Comparison of ENCODE assay signal across 17 cellular contexts in genomic region chr2:36547906-36548305, GRCh38. TPM values are rescaled to one million over a fixed set of nuclear protein-coding genes. Genes with fewer than 3 reads are reported as not detected.
DNase-seq lines count a peak whose midpoint lies in the region; ATAC-seq, FAIRE-seq and TF ChIP-seq lines count a peak whose summit lies in the region.
"Had no signal": no experiment of that assay in that cellular context is flagged by ENCODE, and none has a peak within 500 bp of the region (broad histone marks: within the 10 kb centered on the region; RNA-seq: fewer than 3 reads in every experiment).

No MANE protein-coding gene starts in this region.

- no CpG with 5 or more reads among the region's 3 CpGs for WGBS in trophoblast cell (ENCODE audit: extremely low coverage, insufficient coverage, insufficient read length)

- H3K27ac Mint-ChIP-seq in endothelial cell (ENCODE audit: unreplicated experiment): peak overlapping the region; percentile 17
- H3K27ac Mint-ChIP-seq: B cell had no signal

- H3K9me3 Mint-ChIP-seq in endothelial cell (ENCODE audit: unreplicated experiment): no peaks in the 10 kb centered on the region

- H2BK12ac ChIP-seq in trophoblast cell (ENCODE audit: low read length): peak overlapping the region; percentile 54

- peak overlapping the region; percentile 77 for H2AK5ac ChIP-seq in trophoblast cell (ENCODE audit: low read length)

- no peak for TF ChIP-seq CTCF in endothelial cell (IDR thresholded peaks at IDR 0.05; ENCODE audit: unreplicated experiment)

- H3K27me3 Mint-ChIP-seq in endothelial cell (ENCODE audit: unreplicated experiment): peaks cover 7% of the 10 kb centered on the region
- H3K27me3 Mint-ChIP-seq: B cell had no signal

- H3K36me3 ChIP-seq in trophoblast cell (ENCODE audit: control insufficient read depth in 1 of 2, insufficient read depth in 2 of 2, low read length in 2 of 2): peaks cover 2 to 13% of the 10 kb centered on the region in 2 experiments

- no peak overlapping the region for H2AFZ ChIP-seq in trophoblast cell (ENCODE audit: insufficient read depth, low read length, poor library complexity)

- peaks cover 66% of the 10 kb centered on the region for H3K36me3 Mint-ChIP-seq in endothelial cell (ENCODE audit: low read depth, unreplicated experiment)

- no peaks in the 10 kb centered on the region for H3K79me2 ChIP-seq in trophoblast cell (ENCODE audit: control insufficient read depth, insufficient read depth, low read length, poor library complexity)

- peak; percentile 65 for FAIRE-seq in G401.6 (lab: Jason Lieb, UNC)
- FAIRE-seq in HTR-8/SVneo (lab: Jason Lieb, UNC): peak; percentile 46
- FAIRE-seq: GM12878 had no signal

- H3K4me3 ChIP-seq in trophoblast cell (ENCODE audit: low read depth, low read length): no peak overlapping the region
- H3K4me3 ChIP-seq: GM12878 had no signal

- H2BK120ac ChIP-seq in trophoblast cell (ENCODE audit: insufficient read depth, low read length, poor library complexity): no peak overlapping the region

- peaks cover 3% of the 10 kb centered on the region for H3K79me1 ChIP-seq in trophoblast cell (ENCODE audit: low read length)

- H3K9ac ChIP-seq in trophoblast cell (ENCODE audit: low read length): no peak overlapping the region

- no peak overlapping the region for H3K23ac ChIP-seq in trophoblast cell (ENCODE audit: low read length)

- H3K4me1 Mint-ChIP-seq in endothelial cell (ENCODE audit: unreplicated experiment): peaks cover 21% of the 10 kb centered on the region
- H3K4me1 Mint-ChIP-seq: B cell had no signal

- H3K27me3 ChIP-seq in trophoblast cell (ENCODE audit: insufficient read depth, low read length): no peaks in the 10 kb centered on the region

- DNase-seq in HTR-8/SVneo (ENCODE audit: insufficient read length, low spot score) (no peak), endothelial cell (ENCODE audit: low spot score) (no peak), trophoblast cell (no peak), DMS53 treated with DMSO at 0.1 percent for 48 hours (lab: John Stamatoyannopoulos, UW; ENCODE audit: unreplicated experiment) (no peak), DMS114 treated with DMSO at 0.1 percent for 48 hours (lab: John Stamatoyannopoulos, UW; ENCODE audit: unreplicated experiment) (no peak)
- DNase-seq: DMS 273 treated with DMSO at 0.1 percent for 48 hours, MM.1S, NCI-H1092, NCI-H1436 treated with DMSO at 0.1 percent for 48 hours, NCI-H2029, NCI-H345, NCI-H524 treated with DMSO at 0.1 percent for 48 hours had no signal

- peak overlapping the region; percentile 45 for H3K4me3 Mint-ChIP-seq in endothelial cell (ENCODE audit: unreplicated experiment)
- H3K4me3 Mint-ChIP-seq: B cell had no signal

- no peak overlapping the region for H4K8ac ChIP-seq in trophoblast cell (ENCODE audit: low read depth, low read length)

- no peak overlapping the region for H3K14ac ChIP-seq in trophoblast cell (ENCODE audit: low read length)

- H4K91ac ChIP-seq in trophoblast cell (ENCODE audit: low read depth, low read length): no peak overlapping the region

- no peak overlapping the region for H2BK5ac ChIP-seq in trophoblast cell (ENCODE audit: low read depth, low read length, poor library complexity)

- peak overlapping the region; percentile 19 for H3K27ac ChIP-seq in trophoblast cell (ENCODE audit: low read depth, low read length)
- H3K27ac ChIP-seq: HL-60 had no signal

- no peak overlapping the region for H4K12ac ChIP-seq in trophoblast cell (ENCODE audit: low read depth, low read length)

- H3K4me1 ChIP-seq in trophoblast cell (ENCODE audit: control insufficient read depth in 1 of 2, insufficient read depth in 2 of 2, low read length in 2 of 2): peaks cover 10 to 14% of the 10 kb centered on the region in 2 experiments

- no peak overlapping the region for H3K4me2 ChIP-seq in trophoblast cell (ENCODE audit: low read length)

- no peak for ATAC-seq in HG03159 (IDR thresholded peaks at IDR 0.05; ENCODE audit: unreplicated experiment)
- ATAC-seq: GM12878 had no signal

- H3K4ac ChIP-seq in trophoblast cell (ENCODE audit: low read depth, low read length): no peak overlapping the region

- H3K18ac ChIP-seq in trophoblast cell (ENCODE audit: low read length): no peak overlapping the region

- H3K9me3 ChIP-seq in trophoblast cell (ENCODE audit: insufficient read depth, low read depth, low read length): no peaks in the 10 kb centered on the region

RNA-seq across cellular contexts. Expression of gene FEZ2, which starts 50.1 kb away (rescaled TPM):
- 40.8 TPM for total RNA-seq in endothelial cell (ENCODE audit: unreplicated experiment)
- 85.6 and 85.8 TPM in 2 replicates for polyA plus RNA-seq in trophoblast cell (2013)
